Comparison of ENCODE assay signal across 21 cellular contexts in the genomic region with DNA sequence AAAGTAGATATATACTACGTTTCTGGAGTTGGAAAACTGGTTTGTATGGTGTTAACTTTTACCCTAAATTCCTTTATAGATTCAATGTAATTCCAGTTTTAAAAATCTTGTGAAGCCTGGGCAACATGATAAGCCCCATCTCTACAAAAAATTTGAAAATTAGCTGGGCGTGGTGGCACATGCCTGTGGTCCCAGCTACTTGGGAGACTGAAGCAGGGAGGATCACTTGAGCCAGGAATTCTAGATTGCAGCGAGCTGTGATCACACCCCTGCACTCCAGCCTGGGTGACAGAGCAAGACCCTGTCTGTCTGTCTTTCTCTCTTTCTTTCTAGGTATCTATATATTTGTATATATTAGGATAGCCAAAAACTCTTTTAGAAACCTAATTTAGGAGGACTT.
"Had no signal": no experiment of that assay in that cellular context is flagged by ENCODE, and none has a peak within 500 bp of the region (broad histone marks: within the 10 kb centered on the region; RNA-seq: fewer than 3 reads in every experiment).

No MANE protein-coding gene starts in this region.

- ATAC-seq: activated T-cell treated with anti-CD3 and anti-CD28 coated beads, Interleukin-2, amount 50 U/mL, for 72 hours; gastrocnemius medialis; right lobe of liver; stimulated activated effector memory CD8-positive, alpha-beta T cell treated with anti-CD3 and anti-CD28 coated beads, Interleukin-12 subunit alpha, Interleukin-12 subunit beta, amount 100 ng/mL, for 72 hours; T-helper 17 cell had no signal

- H3K36me3 ChIP-seq: gastrocnemius medialis, right lobe of liver, stomach, suprapubic skin, vagina had no signal

- H3K27ac ChIP-seq: gastrocnemius medialis, parathyroid adenoma, right lobe of liver, stomach, suprapubic skin, tibial nerve, vagina had no signal

- H2AFZ ChIP-seq: parathyroid adenoma had no signal

- H3K9me3 ChIP-seq: gastrocnemius medialis, right lobe of liver, suprapubic skin, vagina had no signal

- H3K4me3 ChIP-seq: gastrocnemius medialis, right lobe of liver, stomach, suprapubic skin, tibial nerve, vagina had no signal

- H3K9ac ChIP-seq: parathyroid adenoma had no signal

- H3K79me2 ChIP-seq: parathyroid adenoma had no signal

- H3K27me3 ChIP-seq: gastrocnemius medialis, right lobe of liver, stomach, suprapubic skin, tibial nerve, vagina had no signal

- H3K4me1 ChIP-seq: parathyroid adenoma, right lobe of liver, suprapubic skin, tibial nerve, vagina had no signal

- DNase-seq: activated CD4-positive, alpha-beta memory T cell treated with anti-CD3 and anti-CD28 coated beads for 36 hours; activated CD4-positive, alpha-beta T cell treated with anti-CD3 and anti-CD28 coated beads for 48 hours; activated effector memory CD4-positive, alpha-beta T cell treated with Interleukin-2 at 50 U/mL for 16 hours; activated naive CD4-positive, alpha-beta T cell treated with anti-CD3 and anti-CD28 coated beads, Interleukin-2, amount 10 ng/mL, durations not matched to agents 7 days and 5 days; activated T-cell treated with anti-CD3 and anti-CD28 coated beads, Interleukin-2, amount 50 U/mL, for 72 hours; effector CD4-positive, alpha-beta T cell; erythroblast; gastrocnemius medialis; hippocampal formation; naive B cell; nucleus accumbens; right lobe of liver; small intestine; stimulated activated CD4-positive, alpha-beta T cell treated with anti-CD3 and anti-CD28 coated beads, Interleukin-2, amount 100 ng/mL, for 24 hours; stomach; T-helper 17 cell had no signal
